In genomic region chr20:36606171-36607116, GRCh38 we compare ENCODE assay signal across 8 cellular contexts. TPM values are rescaled to one million over a fixed set of nuclear protein-coding genes. Genes with fewer than 3 reads are reported as not detected.
A peak's percentile ranks its signal among the peaks of the same experiment; 100 is the strongest.
DNase-seq lines count a peak whose midpoint lies in the region; ATAC-seq, FAIRE-seq and TF ChIP-seq lines count a peak whose summit lies in the region.

No MANE protein-coding gene starts in this region.

- H3K27ac ChIP-seq in coronary artery (peak overlapping the region; percentile 51 to 89), muscle layer of colon (ENCODE audit: low read depth, low read length) (peak overlapping the region; percentile 86)

- H3K4me1 ChIP-seq in muscle layer of colon (ENCODE audit: insufficient read depth, low read length): peaks cover 23% of the 10 kb centered on the region

- CTCF ChIA-PET in activated CD8-positive, alpha-beta memory T cell treated with anti-CD3 and anti-CD28 coated beads, Interleukin-2, amount 10 ng/mL, durations not matched to agents 7 days and 5 days (lab: Charles Lee): interaction anchor here (0.6 to 5.6 kb wide), 33 partner anchors 9 to 653 kb away, joined by 3 to 56 read pairs (median 4); partner anchors contain the start of genes DSN1, NDRG3, SCAND1 and SLA2

- peak overlapping the region; percentile 95 for H3K9ac ChIP-seq in muscle layer of colon (ENCODE audit: low read length)

- H3K36me3 Mint-ChIP-seq in activated CD8-positive, alpha-beta memory T cell treated with anti-CD3 and anti-CD28 coated beads, Interleukin-2, amount 10 ng/mL, durations not matched to agents 7 days and 5 days: peaks cover 40% of the 10 kb centered on the region

- H3K4me3 Mint-ChIP-seq in activated CD8-positive, alpha-beta memory T cell treated with anti-CD3 and anti-CD28 coated beads, Interleukin-2, amount 10 ng/mL, durations not matched to agents 7 days and 5 days: peak overlapping the region; percentile 98

- no peaks in the 10 kb centered on the region for H3K9me3 ChIP-seq in muscle layer of colon (ENCODE audit: low read length)

- no peaks in the 10 kb centered on the region for H3K9me3 Mint-ChIP-seq in activated CD8-positive, alpha-beta memory T cell treated with anti-CD3 and anti-CD28 coated beads, Interleukin-2, amount 10 ng/mL, durations not matched to agents 7 days and 5 days (ENCODE audit: low read depth)

- ATAC-seq in activated CD8-positive, alpha-beta memory T cell treated with anti-CD3 and anti-CD28 coated beads, Interleukin-2, amount 10 ng/mL, durations not matched to agents 7 days and 5 days: no peak
- no peak for ATAC-seq in HG03135 (IDR thresholded peaks at IDR 0.05; ENCODE audit: unreplicated experiment)

- no peaks in the 10 kb centered on the region for H3K27me3 Mint-ChIP-seq in activated CD8-positive, alpha-beta memory T cell treated with anti-CD3 and anti-CD28 coated beads, Interleukin-2, amount 10 ng/mL, durations not matched to agents 7 days and 5 days

- H3K4me3 ChIP-seq in coronary artery: peak overlapping the region; percentile 95
- peak overlapping the region; percentile 81 to 94 for H3K4me3 ChIP-seq in muscle layer of colon (ENCODE audit: low read depth in 1 of 2, low read length in 2 of 2)

- peaks cover 30% of the 10 kb centered on the region for H3K36me3 ChIP-seq in muscle layer of colon (ENCODE audit: insufficient read depth, low read length)

- H3K27me3 ChIP-seq in muscle layer of colon (ENCODE audit: control insufficient read depth in 1 of 2, insufficient read depth in 2 of 2, low read length in 2 of 2): no peaks in the 10 kb centered on the region

- peaks cover 26% of the 10 kb centered on the region for H3K4me1 Mint-ChIP-seq in activated CD8-positive, alpha-beta memory T cell treated with anti-CD3 and anti-CD28 coated beads, Interleukin-2, amount 10 ng/mL, durations not matched to agents 7 days and 5 days

- DNase-seq in activated CD8-positive, alpha-beta memory T cell treated with anti-CD3 and anti-CD28 coated beads, Interleukin-2, amount 10 ng/mL, durations not matched to agents 7 days and 5 days: no peak
- no peak for DNase-seq in activated CD8-positive, alpha-beta memory T cell treated with anti-CD3 and anti-CD28 coated beads for 24 hours
- peak; percentile 47 for DNase-seq in RCC 7860 (ENCODE audit: low spot score)
- DNase-seq in coronary artery (ENCODE audit: low spot score): no peak
- DNase-seq in NCI-H1436 treated with DMSO at 0.1 percent for 48 hours (lab: John Stamatoyannopoulos, UW): no peak
- no peak for DNase-seq in SK-N-DZ (ENCODE audit: low spot score)

- H3K27ac Mint-ChIP-seq in activated CD8-positive, alpha-beta memory T cell treated with anti-CD3 and anti-CD28 coated beads, Interleukin-2, amount 10 ng/mL, durations not matched to agents 7 days and 5 days: peak overlapping the region; percentile 96

- TF ChIP-seq CTCF in coronary artery (IDR thresholded peaks at IDR 0.05): no peak

- FAIRE-seq in RCC 7860 (lab: Jason Lieb, UNC): no peak

RNA-seq across cellular contexts. Expression of gene RAB5IF, which starts 0.9 kb away (rescaled TPM):
- 100 to 1,000 TPM in 1 of 2 experiments, 10 to 100 TPM in 1; 81.8 to 115 TPM for total RNA-seq in activated CD8-positive, alpha-beta memory T cell treated with anti-CD3 and anti-CD28 coated beads, Interleukin-2, amount 10 ng/mL, durations not matched to agents 7 days and 5 days
- polyA plus RNA-seq in SK-N-DZ (2014; cell fraction: cytosol; rRNA removed): 235 and 276 TPM in 2 replicates
- 196 and 215 TPM in 2 replicates for polyA plus RNA-seq in SK-N-DZ (2014; cell fraction: nucleus; rRNA removed)

RNA-seq across cellular contexts. Expression of gene TGIF2, which starts 33.0 kb away (rescaled TPM):
- 10 to 100 TPM; 32.5 to 40.9 TPM for total RNA-seq in activated CD8-positive, alpha-beta memory T cell treated with anti-CD3 and anti-CD28 coated beads, Interleukin-2, amount 10 ng/mL, durations not matched to agents 7 days and 5 days
- polyA plus RNA-seq in SK-N-DZ (2014; cell fraction: cytosol; rRNA removed): 45.7 and 49.8 TPM in 2 replicates
- polyA plus RNA-seq in SK-N-DZ (2014; cell fraction: nucleus; rRNA removed): 22.3 and 29.7 TPM in 2 replicates

RNA-seq across cellular contexts. Expression of gene SLA2, which starts 39.6 kb away (rescaled TPM):
- 100 to 1,000 TPM; 109 to 140 TPM for total RNA-seq in activated CD8-positive, alpha-beta memory T cell treated with anti-CD3 and anti-CD28 coated beads, Interleukin-2, amount 10 ng/mL, durations not matched to agents 7 days and 5 days
- polyA plus RNA-seq in SK-N-DZ (2014; cell fraction: cytosol; rRNA removed): 0.66 and 0.96 TPM in 2 replicates
- polyA plus RNA-seq in SK-N-DZ (2014; cell fraction: nucleus; rRNA removed): 0.11 and 0.74 TPM in 2 replicates
